Comparison of ENCODE assay signal across 8 cellular contexts in genomic region chr10:97072851-97073665, GRCh38.
A peak's percentile ranks its signal among the peaks of the same experiment; 100 is the strongest.
DNase-seq lines count a peak whose midpoint lies in the region; ATAC-seq and TF ChIP-seq lines count a peak whose summit lies in the region.

No MANE protein-coding gene starts in this region.

- TF ChIP-seq CTCF in mesothelial cell of epicardium (IDR thresholded peaks at IDR 0.05; ENCODE audit: unreplicated experiment), result peak; percentile 84

- no peak overlapping the region for H3K27ac ChIP-seq in CD8-positive, alpha-beta memory T cell (ENCODE audit: low read depth, low read length)

- DNase-seq in CD8-positive, alpha-beta memory T cell, result peak; percentile 65 to 85 (median 72)
- DNase-seq in NCI-H82 (lab: John Stamatoyannopoulos, UW), result peak; percentile 84
- DNase-seq in activated CD8-positive, alpha-beta memory T cell treated with anti-CD3 and anti-CD28 coated beads for 1 hour (ENCODE audit: extremely low read depth in 1 of 2, low read depth in 1 of 2), result peak; percentile 33 to 65
- peak; percentile 59 to 95 for DNase-seq in mesothelial cell of epicardium (ENCODE audit: low spot score in 2 of 2, unreplicated experiment in 2 of 2)
- peak; percentile 69 to 76 for DNase-seq in stimulated activated CD8-positive, alpha-beta memory T cell treated with anti-CD3 and anti-CD28 coated beads, Interleukin-2, amount 100 ng/mL, for 48 hours (ENCODE audit: low read depth in 2 of 2)

- CTCF ChIA-PET in CD8-positive, alpha-beta memory T cell (lab: Charles Lee), result interaction anchor here (0.6 to 8.7 kb wide), 32 partner anchors 9 to 164 kb away, joined by 3 to 209 read pairs (median 4); no protein-coding TSS in a partner anchor

- H3K27me3 ChIP-seq in CD8-positive, alpha-beta memory T cell (ENCODE audit: insufficient read depth, low read length, poor library complexity, severe bottlenecking), result peaks cover 4% of the 10 kb centered on the region
- no peaks in the 10 kb centered on the region for H3K27me3 ChIP-seq in endocrine pancreas (ENCODE audit: control insufficient read depth, insufficient read depth, low read length)

- peak overlapping the region; percentile 40 for H3K9ac ChIP-seq in endocrine pancreas (ENCODE audit: control insufficient read depth, insufficient read depth, low read length)

- H3K4me1 Mint-ChIP-seq in CD8-positive, alpha-beta memory T cell, result peaks cover 5 to 12% (median 8%) of the 10 kb centered on the region in 3 donors
- peaks cover 6% of the 10 kb centered on the region for H3K4me1 Mint-ChIP-seq in mesothelial cell of epicardium

- POLR2A ChIA-PET in CD8-positive, alpha-beta memory T cell (lab: Charles Lee), result no interaction called here

- peaks cover 0 to 8% (median 0%) of the 10 kb centered on the region in 5 donors for H3K9me3 Mint-ChIP-seq in CD8-positive, alpha-beta memory T cell
- no peaks in the 10 kb centered on the region for H3K9me3 Mint-ChIP-seq in mesothelial cell of epicardium

- H3K4me1 ChIP-seq in CD8-positive, alpha-beta memory T cell (ENCODE audit: insufficient read depth, low read length), result no peaks in the 10 kb centered on the region
- H3K4me1 ChIP-seq in endocrine pancreas (ENCODE audit: control insufficient read depth, insufficient read depth, low read length), result no peaks in the 10 kb centered on the region

- no peak overlapping the region for H3K4me3 Mint-ChIP-seq in CD8-positive, alpha-beta memory T cell
- H3K4me3 Mint-ChIP-seq in mesothelial cell of epicardium, result no peak overlapping the region

- H3K27ac Mint-ChIP-seq in CD8-positive, alpha-beta memory T cell, result no peak overlapping the region
- no peak overlapping the region for H3K27ac Mint-ChIP-seq in mesothelial cell of epicardium

- H3K4me3 ChIP-seq in CD8-positive, alpha-beta memory T cell (ENCODE audit: low read length), result no peak overlapping the region
- no peak overlapping the region for H3K4me3 ChIP-seq in endocrine pancreas (ENCODE audit: control insufficient read depth, insufficient read depth, low read length)

- peak; percentile 48 for ATAC-seq in HG02759 (IDR thresholded peaks at IDR 0.05; ENCODE audit: unreplicated experiment)
- ATAC-seq in GM21737 (IDR thresholded peaks at IDR 0.05; ENCODE audit: unreplicated experiment), result no peak

- H3K36me3 Mint-ChIP-seq in CD8-positive, alpha-beta memory T cell, result no peaks in the 10 kb centered on the region
- no peaks in the 10 kb centered on the region for H3K36me3 Mint-ChIP-seq in mesothelial cell of epicardium

- no peaks in the 10 kb centered on the region for H3K9me3 ChIP-seq in CD8-positive, alpha-beta memory T cell (ENCODE audit: low read length)
- no peaks in the 10 kb centered on the region for H3K9me3 ChIP-seq in endocrine pancreas (ENCODE audit: control insufficient read depth, low read length)

- H3K27me3 Mint-ChIP-seq in CD8-positive, alpha-beta memory T cell, result peaks cover 9 to 41% of the 10 kb centered on the region in 2 donors
- H3K27me3 Mint-ChIP-seq in mesothelial cell of epicardium (ENCODE audit: low read depth), result peaks cover 76% of the 10 kb centered on the region

- H3K36me3 ChIP-seq in CD8-positive, alpha-beta memory T cell (ENCODE audit: insufficient read depth, low read length), result no peaks in the 10 kb centered on the region
- no peaks in the 10 kb centered on the region for H3K36me3 ChIP-seq in endocrine pancreas (ENCODE audit: control insufficient read depth, insufficient read depth, low read length)
